18 cellular contexts compared by ENCODE assay signal in genomic region chr1:221053889-221054288, GRCh38.
DNase-seq lines count a peak whose midpoint lies in the region; ATAC-seq and TF ChIP-seq lines count a peak whose summit lies in the region.
"Had no signal": no experiment of that assay in that cellular context is flagged by ENCODE, and none has a peak within 500 bp of the region (broad histone marks: within the 10 kb centered on the region; RNA-seq: fewer than 3 reads in every experiment).

No MANE protein-coding gene starts in this region.

- H3K9ac ChIP-seq in mammary epithelial cell (ENCODE audit: insufficient read depth, low read length) (no peak overlapping the region), PC-3 (ENCODE audit: low read length) (no peak overlapping the region)
- H3K9ac ChIP-seq: KMS-11 had no signal

- CTCF ChIA-PET in mammary epithelial cell (lab: Charles Lee; ENCODE audit: low non-redundant PET) (no interaction called here), PC-3 (lab: Charles Lee) (interaction anchor here (0.8 kb wide), 1 partner anchor 244 kb away, joined by 4 read pairs; no protein-coding TSS in a partner anchor)

- TF ChIP-seq CTCF in mammary epithelial cell (conservative IDR thresholded peaks at IDR 0.05 in 1 of 2, IDR thresholded peaks at IDR 0.05 in 1 of 2; ENCODE audit: extremely low read depth in 1 of 2, insufficient read depth in 1 of 2, low read depth in 1 of 2, low read length in 2 of 2) (no peak), breast epithelium (IDR thresholded peaks at IDR 0.05) (no peak), PC-3 (conservative IDR thresholded peaks at IDR 0.05; ENCODE audit: low read depth, low read length) (no peak)

- no peak overlapping the region for H3K4me3 ChIP-seq in mammary epithelial cell (replicated peaks in 1 of 3; ENCODE audit: insufficient read depth in 1 of 3, low read depth in 2 of 3, low read length in 3 of 3)
- no peak overlapping the region for H3K4me3 ChIP-seq in breast epithelium
- no peak overlapping the region for H3K4me3 ChIP-seq in PC-3 (ENCODE audit: low read length)
- H3K4me3 ChIP-seq: SJSA1 had no signal

- 54% methylated on average over 4 of the region's 4 CpGs for WGBS in mammary epithelial cell (ENCODE audit: low coverage, missing lambda C conversion rate)

- H3K9me3 ChIP-seq in mammary epithelial cell (replicated peaks; ENCODE audit: insufficient read depth, low read length) (no peaks in the 10 kb centered on the region), breast epithelium (peaks cover 0 to 11% of the 10 kb centered on the region in 2 donors), PC-3 (ENCODE audit: low read length) (no peaks in the 10 kb centered on the region)
- H3K9me3 ChIP-seq: SJSA1 had no signal

- POLR2A ChIA-PET in PC-3 (lab: Charles Lee; ENCODE audit: unreplicated experiment) = no interaction called here

- H3K36me3 ChIP-seq in mammary epithelial cell (ENCODE audit: insufficient read depth, low read length) (no peaks in the 10 kb centered on the region), breast epithelium (no peaks in the 10 kb centered on the region), PC-3 (ENCODE audit: low read depth, low read length) (no peaks in the 10 kb centered on the region)
- H3K36me3 ChIP-seq: SJSA1 had no signal

- intact Hi-C loops in mammary epithelial cell (cut with micrococcal nuclease) = no loop called here
- intact Hi-C loops in breast epithelium (cut with DNase I; ENCODE audit: low total_unique reads) = no loop called here
- intact Hi-C loops in PC-3 (cut with micrococcal nuclease) = no loop called here

- H3K27me3 ChIP-seq in mammary epithelial cell (ENCODE audit: insufficient read depth, low read length) = no peaks in the 10 kb centered on the region
- no peaks in the 10 kb centered on the region for H3K27me3 ChIP-seq in breast epithelium
- H3K27me3 ChIP-seq in PC-3 (ENCODE audit: low read length) = no peaks in the 10 kb centered on the region
- H3K27me3 ChIP-seq: SJSA1 had no signal

- H3K4me2 ChIP-seq in mammary epithelial cell (ENCODE audit: insufficient read depth, low read depth, low read length) (no peak overlapping the region), PC-3 (ENCODE audit: low read length) (peak overlapping the region; percentile 48)
- H3K4me2 ChIP-seq: KMS-11 had no signal

- H4K20me1 ChIP-seq in mammary epithelial cell (ENCODE audit: insufficient read depth, low read length) (no peaks in the 10 kb centered on the region), PC-3 (ENCODE audit: low read length) (no peaks in the 10 kb centered on the region)

- DNase-seq in mammary epithelial cell = peak; percentile 11
- DNase-seq in breast epithelium (ENCODE audit: low spot score in 2 of 2) = no peak
- DNase-seq in PC-3 = peak; percentile 94
- peak; percentile 42 for DNase-seq in kidney tubule cell (ENCODE audit: low spot score)
- no peak for DNase-seq in anterior cingulate cortex (lab: John Stamatoyannopoulos, UW)
- DNase-seq in AG20443 (ENCODE audit: low spot score) = no peak
- no peak for DNase-seq in NCI-H2227 (lab: John Stamatoyannopoulos, UW; ENCODE audit: unreplicated experiment)
- DNase-seq: 8988T; CD4-positive, CD25-positive, alpha-beta regulatory T cell; COR-L47; H9; NCI-H1436 treated with DMSO at 0.1 percent for 48 hours; NCI-H2081; NCI-H510A; NCI-H748 treated with DMSO at 0.1 percent for 48 hours had no signal

- in situ Hi-C loops in mammary epithelial cell (cut with MboI; ENCODE audit: low sequenced_read_pairs in 2 of 2) = no loop called here

- no peaks in the 10 kb centered on the region for H3K79me2 ChIP-seq in mammary epithelial cell (ENCODE audit: insufficient read depth, low read length)
- no peaks in the 10 kb centered on the region for H3K79me2 ChIP-seq in PC-3 (ENCODE audit: low read length)

- no TSS peak for BruUV-seq in mammary epithelial cell (replicated peaks; lab: Mats Ljungman, UMichigan)
- no TSS peak for BruUV-seq in PC-3 (replicated peaks; lab: Mats Ljungman, UMichigan)

- no peaks in the 10 kb centered on the region for H3K9me2 ChIP-seq in PC-3 (replicated peaks; ENCODE audit: low read length)

- TF ChIP-seq POLR2A in breast epithelium (IDR thresholded peaks at IDR 0.05) = no peak

- H3K27ac ChIP-seq in mammary epithelial cell (ENCODE audit: insufficient read depth, low read depth, low read length) (no peak overlapping the region), breast epithelium (no peak overlapping the region), PC-3 (ENCODE audit: low read length) (peak overlapping the region; percentile 75)
- H3K27ac ChIP-seq: KMS-11, SJSA1 had no signal

- H3F3A ChIP-seq in PC-3 (ENCODE audit: low read length, unreplicated experiment) = no peaks in the 10 kb centered on the region

- dilution Hi-C loops in mammary epithelial cell (cut with HindIII; ENCODE audit: low sequenced_read_pairs) = no loop called here

- H2AFZ ChIP-seq in mammary epithelial cell (ENCODE audit: low read depth, low read length) (no peak overlapping the region), PC-3 (ENCODE audit: low read length) (peak overlapping the region; percentile 27; the same call in 1 of the 2 replicates)

- ATAC-seq in PC-3 (peak; percentile 86), GM19324 (IDR thresholded peaks at IDR 0.05; ENCODE audit: low FRiP score, unreplicated experiment) (no peak)

- no peaks in the 10 kb centered on the region for H3K4me1 ChIP-seq in mammary epithelial cell (ENCODE audit: insufficient read depth, low read length)
- H3K4me1 ChIP-seq in breast epithelium = no peaks in the 10 kb centered on the region
- peaks cover 19% of the 10 kb centered on the region for H3K4me1 ChIP-seq in PC-3 (ENCODE audit: insufficient read depth, low read length)
- H3K4me1 ChIP-seq: SJSA1 had no signal

Comparison
In these comparisons a context has a peak if more than half of its experiments do, and no peak if none do; other contexts are left out.
1. DNase-seq: peak in mammary epithelial cell (single experiment), PC-3 (single experiment) and kidney tubule cell (single experiment); none in breast epithelium (0 of 2), anterior cingulate cortex (0 of 58), AG20443 (single experiment) and NCI-H2227 (single experiment).